20 cellular contexts compared by ENCODE assay signal in genomic region chr1:59070607-59071006, GRCh38.
A peak's percentile ranks its signal among the peaks of the same experiment; 100 is the strongest.
DNase-seq lines count a peak whose midpoint lies in the region; ATAC-seq and TF ChIP-seq lines count a peak whose summit lies in the region.
"Had no signal": no experiment of that assay in that cellular context is flagged by ENCODE, and none has a peak within 500 bp of the region (broad histone marks: within the 10 kb centered on the region; RNA-seq: fewer than 3 reads in every experiment).

No MANE protein-coding gene starts in this region.

- H3K27me3 Mint-ChIP-seq in activated CD4-positive, alpha-beta T cell treated with anti-CD3 and anti-CD28 coated beads, Interleukin-2, amount 10 ng/mL, durations not matched to agents 24 days and 14 days: no peaks in the 10 kb centered on the region

- H3K4me3 Mint-ChIP-seq in activated CD4-positive, alpha-beta T cell treated with anti-CD3 and anti-CD28 coated beads, Interleukin-2, amount 10 ng/mL, durations not matched to agents 24 days and 14 days: peak overlapping the region; percentile 57
- H3K4me3 Mint-ChIP-seq in stimulated activated effector memory CD8-positive, alpha-beta T cell treated with anti-CD3 and anti-CD28 coated beads, Interleukin-12 subunit alpha, Interleukin-12 subunit beta, amount 100 ng/mL, for 72 hours: peak overlapping the region; percentile 27
- H3K4me3 Mint-ChIP-seq: mesothelial cell of epicardium had no signal

- peak overlapping the region; percentile 83 for H3K27ac Mint-ChIP-seq in activated CD4-positive, alpha-beta T cell treated with anti-CD3 and anti-CD28 coated beads, Interleukin-2, amount 10 ng/mL, durations not matched to agents 24 days and 14 days
- no peak overlapping the region for H3K27ac Mint-ChIP-seq in stimulated activated effector memory CD8-positive, alpha-beta T cell treated with anti-CD3 and anti-CD28 coated beads, Interleukin-12 subunit alpha, Interleukin-12 subunit beta, amount 100 ng/mL, for 72 hours
- H3K27ac Mint-ChIP-seq: mesothelial cell of epicardium had no signal

- no peak for DNase-seq in activated CD4-positive, alpha-beta T cell treated with anti-CD3 and anti-CD28 coated beads, Interleukin-2, amount 10 ng/mL, durations not matched to agents 24 days and 14 days
- no peak for DNase-seq in activated CD4-positive, alpha-beta T cell treated with anti-CD3 and anti-CD28 coated beads, Interleukin-2, amount 50 U/mL, for 4 hours
- DNase-seq in NCI-H69 (lab: John Stamatoyannopoulos, UW): peak; percentile 20
- DNase-seq in choroid plexus epithelial cell (ENCODE audit: low read depth): peak; percentile 33
- DNase-seq in stimulated activated effector memory CD8-positive, alpha-beta T cell treated with anti-CD3 and anti-CD28 coated beads, Interleukin-12 subunit alpha, Interleukin-12 subunit beta, amount 100 ng/mL, for 72 hours (ENCODE audit: low spot score in 2 of 2): no peak
- DNase-seq in lower leg skin (ENCODE audit: low spot score in 2 of 2): no peak
- no peak for DNase-seq in stimulated activated CD4-positive, alpha-beta T cell treated with anti-CD3 and anti-CD28 coated beads, Interleukin-15, amount 100 ng/mL, for 24 hours
- DNase-seq: Caco-2; glutamatergic neuron; HCEC 1CT; islet precursor cell; NCI-H1048; NCI-H2171 treated with DMSO at 0.1 percent for 48 hours; NK-92 treated with Interleukin-12 subunit alpha and Interleukin-12 subunit beta, amount 100 ng/mL, for 24 hours; occipital lobe; sigmoid colon; stimulated activated CD4-positive, alpha-beta T cell treated with anti-CD3 and anti-CD28 coated beads, Interleukin-4, amount 100 ng/mL, for 24 hours; trophoblast cell had no signal

- TF ChIP-seq CTCF in choroid plexus epithelial cell (conservative IDR thresholded peaks at IDR 0.05; ENCODE audit: low read depth, low read length) (no peak), lower leg skin (IDR thresholded peaks at IDR 0.05) (no peak)

- H3K4me3 ChIP-seq in choroid plexus epithelial cell (ENCODE audit: low read depth, low read length): no peak overlapping the region
- no peak overlapping the region for H3K4me3 ChIP-seq in lower leg skin (ENCODE audit: low read depth, poor library complexity, severe bottlenecking)
- H3K4me3 ChIP-seq: sigmoid colon had no signal

- intact Hi-C loops in activated CD4-positive, alpha-beta T cell treated with anti-CD3 and anti-CD28 coated beads, Interleukin-2, amount 10 ng/mL, durations not matched to agents 24 days and 14 days (cut with micrococcal nuclease): no loop called here
- intact Hi-C loops in lower leg skin (cut with DNase I; ENCODE audit: low total_unique reads): no loop called here

- no peak for ATAC-seq in stimulated activated effector memory CD8-positive, alpha-beta T cell treated with anti-CD3 and anti-CD28 coated beads, Interleukin-12 subunit alpha, Interleukin-12 subunit beta, amount 100 ng/mL, for 72 hours
- ATAC-seq in HG03108 (IDR thresholded peaks at IDR 0.05; ENCODE audit: unreplicated experiment): no peak

- peaks cover 24% of the 10 kb centered on the region for H3K4me1 Mint-ChIP-seq in activated CD4-positive, alpha-beta T cell treated with anti-CD3 and anti-CD28 coated beads, Interleukin-2, amount 10 ng/mL, durations not matched to agents 24 days and 14 days
- peaks cover 29% of the 10 kb centered on the region for H3K4me1 Mint-ChIP-seq in stimulated activated effector memory CD8-positive, alpha-beta T cell treated with anti-CD3 and anti-CD28 coated beads, Interleukin-12 subunit alpha, Interleukin-12 subunit beta, amount 100 ng/mL, for 72 hours
- H3K4me1 Mint-ChIP-seq: mesothelial cell of epicardium had no signal

- peaks cover 11% of the 10 kb centered on the region for H3K9me3 Mint-ChIP-seq in activated CD4-positive, alpha-beta T cell treated with anti-CD3 and anti-CD28 coated beads, Interleukin-2, amount 10 ng/mL, durations not matched to agents 24 days and 14 days
- H3K9me3 Mint-ChIP-seq in stimulated activated effector memory CD8-positive, alpha-beta T cell treated with anti-CD3 and anti-CD28 coated beads, Interleukin-12 subunit alpha, Interleukin-12 subunit beta, amount 100 ng/mL, for 72 hours: peaks cover 3% of the 10 kb centered on the region
- H3K9me3 Mint-ChIP-seq: mesothelial cell of epicardium had no signal

- TF ChIP-seq POLR2A in lower leg skin (IDR thresholded peaks at IDR 0.05): no peak

- peaks cover 12% of the 10 kb centered on the region for H3K36me3 Mint-ChIP-seq in activated CD4-positive, alpha-beta T cell treated with anti-CD3 and anti-CD28 coated beads, Interleukin-2, amount 10 ng/mL, durations not matched to agents 24 days and 14 days (ENCODE audit: low read depth)
- no peaks in the 10 kb centered on the region for H3K36me3 Mint-ChIP-seq in stimulated activated effector memory CD8-positive, alpha-beta T cell treated with anti-CD3 and anti-CD28 coated beads, Interleukin-12 subunit alpha, Interleukin-12 subunit beta, amount 100 ng/mL, for 72 hours
- H3K36me3 Mint-ChIP-seq: mesothelial cell of epicardium had no signal

Comparison
In these comparisons a context has a peak if more than half of its experiments do, and no peak if none do; other contexts are left out.
1. DNase-seq: peak in NCI-H69 (single experiment) and choroid plexus epithelial cell (single experiment); none in activated CD4-positive, alpha-beta T cell treated with anti-CD3 and anti-CD28 coated beads, Interleukin-2, amount 10 ng/mL, durations not matched to agents 24 days and 14 days (single experiment), activated CD4-positive, alpha-beta T cell treated with anti-CD3 and anti-CD28 coated beads, Interleukin-2, amount 50 U/mL, for 4 hours (0 of 2), stimulated activated effector memory CD8-positive, alpha-beta T cell treated with anti-CD3 and anti-CD28 coated beads, Interleukin-12 subunit alpha, Interleukin-12 subunit beta, amount 100 ng/mL, for 72 hours (0 of 2), lower leg skin (0 of 2) and stimulated activated CD4-positive, alpha-beta T cell treated with anti-CD3 and anti-CD28 coated beads, Interleukin-15, amount 100 ng/mL, for 24 hours (single experiment).